In genomic region chr12:95815635-95816212, GRCh38 we compare ENCODE assay signal across 10 cellular contexts. TPM values are rescaled to one million over a fixed set of nuclear protein-coding genes. Genes with fewer than 3 reads are reported as not detected.
DNase-seq lines count a peak whose midpoint lies in the region; ATAC-seq and TF ChIP-seq lines count a peak whose summit lies in the region.
"Had no signal": no experiment of that assay in that cellular context is flagged by ENCODE, and none has a peak within 500 bp of the region (broad histone marks: within the 10 kb centered on the region; RNA-seq: fewer than 3 reads in every experiment).

No MANE protein-coding gene starts in this region.

- intact Hi-C loops in breast epithelium (cut with DNase I; ENCODE audit: low total_unique reads), result no loop called here
- intact Hi-C loops in lower lobe of right lung (cut with DNase I), result no loop called here

- H3K9me3 ChIP-seq in breast epithelium, result no peaks in the 10 kb centered on the region
- H3K9me3 ChIP-seq in lower lobe of right lung, result no peaks in the 10 kb centered on the region
- H3K9me3 ChIP-seq: BLaER1 had no signal

- no peaks in the 10 kb centered on the region for H3K36me3 ChIP-seq in breast epithelium
- H3K36me3 ChIP-seq in lower lobe of right lung, result no peaks in the 10 kb centered on the region
- H3K36me3 ChIP-seq: BLaER1 had no signal

- H3K27ac ChIP-seq in breast epithelium (no peak overlapping the region), lower lobe of right lung (no peak overlapping the region)
- H3K27ac ChIP-seq: BLaER1 had no signal

- TF ChIP-seq CTCF in breast epithelium (IDR thresholded peaks at IDR 0.05), result peak; percentile 41 to 83 (median 74)
- TF ChIP-seq CTCF in lower lobe of right lung (IDR thresholded peaks at IDR 0.05), result peak; percentile 74

- ATAC-seq in lower lobe of right lung (peak in 1 of 2 donors; percentile 74), GM21737 (IDR thresholded peaks at IDR 0.05; ENCODE audit: unreplicated experiment) (no peak), HG02610 (IDR thresholded peaks at IDR 0.05; ENCODE audit: unreplicated experiment) (no peak), HG02884 (IDR thresholded peaks at IDR 0.05; ENCODE audit: unreplicated experiment) (no peak)

- H3K4me1 ChIP-seq in breast epithelium, result no peaks in the 10 kb centered on the region
- H3K4me1 ChIP-seq in lower lobe of right lung, result no peaks in the 10 kb centered on the region
- H3K4me1 ChIP-seq: BLaER1 had no signal

- H3K27me3 ChIP-seq in breast epithelium (no peaks in the 10 kb centered on the region), lower lobe of right lung (ENCODE audit: low read depth) (no peaks in the 10 kb centered on the region)
- H3K27me3 ChIP-seq: BLaER1 had no signal

- no peak for TF ChIP-seq POLR2A in breast epithelium (IDR thresholded peaks at IDR 0.05)

- H3K4me3 ChIP-seq in breast epithelium, result no peak overlapping the region
- no peak overlapping the region for H3K4me3 ChIP-seq in lower lobe of right lung
- H3K4me3 ChIP-seq: BLaER1 had no signal

- peak; percentile 54 for DNase-seq in DMS79 treated with DMSO at 0.1 percent for 48 hours (lab: John Stamatoyannopoulos, UW)
- DNase-seq in DMS79 (lab: John Stamatoyannopoulos, UW), result no peak
- DNase-seq in NCI-H2196 treated with DMSO at 0.1 percent for 48 hours (lab: John Stamatoyannopoulos, UW; ENCODE audit: unreplicated experiment), result peak; percentile 62
- no peak for DNase-seq in breast epithelium (ENCODE audit: low spot score in 2 of 2)
- DNase-seq in lower lobe of right lung, result no peak

RNA-seq across cellular contexts. Expression of gene NTN4, which starts 25.2 kb away (rescaled TPM):
- 100 to 1,000 TPM in 2 of 3 donors, 10 to 100 TPM in 1; 27.4 to 188 (median 110) TPM for total RNA-seq in breast epithelium
- 140 TPM for total RNA-seq in lower lobe of right lung
- total RNA-seq: T-helper 2 cell treated with Interferon-gamma antibody and Interleukin-4, amounts not matched to agents 100 ng/mL and 5 ng/mL, for 36 hours had no signal

RNA-seq across cellular contexts. Expression of gene SNRPF, which starts 43.0 kb away (rescaled TPM):
- 10 to 100 TPM in 1 of 3 donors, 1 to 10 TPM in 2; 5.4 to 11.8 (median 10.0) TPM for total RNA-seq in breast epithelium
- total RNA-seq in lower lobe of right lung, result 15.2 TPM

Comparison
In these comparisons a context has a peak if more than half of its experiments do, and no peak if none do; other contexts are left out.
1. DNase-seq: peak in DMS79 treated with DMSO at 0.1 percent for 48 hours (single experiment) and NCI-H2196 treated with DMSO at 0.1 percent for 48 hours (single experiment); none in DMS79 (single experiment), breast epithelium (0 of 2) and lower lobe of right lung (single experiment).